In genomic region chr1:59446257-59446901, GRCh38 we compare ENCODE assay signal across 10 cellular contexts.
DNase-seq lines count a peak whose midpoint lies in the region; ATAC-seq and TF ChIP-seq lines count a peak whose summit lies in the region.
"Had no signal": no experiment of that assay in that cellular context is flagged by ENCODE, and none has a peak within 500 bp of the region (broad histone marks: within the 10 kb centered on the region; RNA-seq: fewer than 3 reads in every experiment).

No MANE protein-coding gene starts in this region.

- CTCF ChIA-PET in AG04449 (lab: Yijun Ruan, JAX) = interaction anchor here (0.7 to 2.2 kb wide), 4 partner anchors 40 to 733 kb away, joined by 3 to 10 read pairs (median 4); no protein-coding TSS in a partner anchor

- WGBS in esophagus muscularis mucosa = 37% methylated on average over 9 of the region's 9 CpGs

- no peaks in the 10 kb centered on the region for H3K9me3 ChIP-seq in esophagus muscularis mucosa
- no peaks in the 10 kb centered on the region for H3K9me3 ChIP-seq in upper lobe of right lung

- H3K27me3 ChIP-seq in esophagus muscularis mucosa (no peaks in the 10 kb centered on the region), upper lobe of right lung (no peaks in the 10 kb centered on the region)

- H3K36me3 ChIP-seq in esophagus muscularis mucosa (no peaks in the 10 kb centered on the region), upper lobe of right lung (no peaks in the 10 kb centered on the region)

- peak; percentile 86 for DNase-seq in AG04449 (ENCODE audit: low read depth, low spot score)
- peak; percentile 77 for DNase-seq in M059J (ENCODE audit: low read depth)
- no peak for DNase-seq in esophagus muscularis mucosa (ENCODE audit: extremely low spot score)
- no peak for DNase-seq in nephron progenitor cell
- DNase-seq in ecto neural progenitor cell (ENCODE audit: low spot score) = no peak
- DNase-seq in RPMI8226 = no peak
- DNase-seq in upper lobe of right lung = no peak
- DNase-seq in posterior cingulate gyrus = no peak
- DNase-seq: T-helper 9 cell had no signal

- H3K27ac Mint-ChIP-seq in nephron progenitor cell = peak overlapping the region; percentile 83
- H3K27ac Mint-ChIP-seq: CD14-positive monocyte had no signal

- peaks cover 32% of the 10 kb centered on the region for H3K9me3 Mint-ChIP-seq in nephron progenitor cell

- H3K4me1 ChIP-seq in esophagus muscularis mucosa (peaks cover 14 to 33% (median 28%) of the 10 kb centered on the region in 4 donors), upper lobe of right lung (peaks cover 8% of the 10 kb centered on the region)

- TF ChIP-seq CTCF in AG04449 (IDR thresholded peaks at IDR 0.05; ENCODE audit: insufficient read depth, low read length, missing control alignments) = no peak
- no peak for TF ChIP-seq CTCF in esophagus muscularis mucosa (IDR thresholded peaks at IDR 0.05)
- no peak for TF ChIP-seq CTCF in nephron progenitor cell (IDR thresholded peaks at IDR 0.05)
- TF ChIP-seq CTCF in upper lobe of right lung (IDR thresholded peaks at IDR 0.05) = no peak

- peak overlapping the region; percentile 66 to 77 (median 67) for H3K27ac ChIP-seq in esophagus muscularis mucosa (replicated peaks in 1 of 4)
- no peak overlapping the region for H3K27ac ChIP-seq in upper lobe of right lung

- H3K27me3 Mint-ChIP-seq in nephron progenitor cell (ENCODE audit: low read depth, poor library complexity) = no peaks in the 10 kb centered on the region

- H3K36me3 Mint-ChIP-seq in nephron progenitor cell (ENCODE audit: low read depth) = peaks cover 37% of the 10 kb centered on the region

- intact Hi-C loops in esophagus muscularis mucosa (cut with DNase I) = no loop called here
- intact Hi-C loops in upper lobe of right lung (cut with DNase I) = no loop called here
- intact Hi-C loops in posterior cingulate gyrus (cut with DNase I) = no loop called here

- H3K4me3 ChIP-seq in AG04449 (ENCODE audit: low read depth, low read length) (no peak overlapping the region), esophagus muscularis mucosa (no peak overlapping the region), upper lobe of right lung (no peak overlapping the region)

- TF ChIP-seq POLR2A in esophagus muscularis mucosa (IDR thresholded peaks at IDR 0.05; ENCODE audit: low read depth) = no peak

- no peak for ATAC-seq in upper lobe of right lung

- H3K4me3 Mint-ChIP-seq in nephron progenitor cell = no peak overlapping the region
- H3K4me3 Mint-ChIP-seq: CD14-positive monocyte had no signal

- TF ChIP-seq EP300 in esophagus muscularis mucosa (IDR thresholded peaks at IDR 0.05) = no peak

- H3K4me1 Mint-ChIP-seq in nephron progenitor cell = peaks cover 28% of the 10 kb centered on the region

- POLR2A ChIA-PET in AG04449 (lab: Yijun Ruan, JAX) = interaction anchor here (0.7 to 2.7 kb wide), 3 partner anchors 150 to 663 kb away, joined by 3 to 8 read pairs (median 6); partner anchors contain the start of genes FGGY and JUN

Comparison
In these comparisons a context has a peak if more than half of its experiments do, and no peak if none do; other contexts are left out.
1. DNase-seq: peak in AG04449 (single experiment) and M059J (single experiment); none in esophagus muscularis mucosa (single experiment), nephron progenitor cell (single experiment), ecto neural progenitor cell (single experiment), RPMI8226 (single experiment), upper lobe of right lung (single experiment) and posterior cingulate gyrus (0 of 10).